ENCODE assay signal across 1 cellular context in genomic region chr20:33569290-33570094, GRCh38.
TF ChIP-seq lines count a peak whose summit lies in the region.

No MANE protein-coding gene starts in this region.

TF ChIP-seq in HepG2, 621 proteins besides CTCF, POLR2A, EP300 and RAD21 (continued from another document and continues in another):
- TF ChIP-seq ZNF275 (CRISPR knock-in tag; IDR thresholded peaks at IDR 0.05; ENCODE audit: borderline replicate concordance) (no peak), ZNF790 (CRISPR knock-in tag; IDR thresholded peaks at IDR 0.05; ENCODE audit: borderline replicate concordance) (no peak), ZNF788 (CRISPR knock-in tag; IDR thresholded peaks at IDR 0.05; ENCODE audit: borderline replicate concordance) (no peak), ELF1 (CRISPR knock-in tag; IDR thresholded peaks at IDR 0.05) (no peak), ZFP90 (CRISPR knock-in tag; IDR thresholded peaks at IDR 0.05; ENCODE audit: borderline replicate concordance) (0 out of 2 replicates have a peak, but pooled peaks have one; percentile 54), THRA (CRISPR knock-in tag; IDR thresholded peaks at IDR 0.05; ENCODE audit: borderline replicate concordance) (no peak), ZNF570 (CRISPR knock-in tag; IDR thresholded peaks at IDR 0.05; ENCODE audit: borderline replicate concordance) (no peak), SP140L (CRISPR knock-in tag; IDR thresholded peaks at IDR 0.05; ENCODE audit: borderline replicate concordance) (no peak), BORCS8-MEF2B (CRISPR knock-in tag; IDR thresholded peaks at IDR 0.05) (no peak), FOXO1 (CRISPR knock-in tag; IDR thresholded peaks at IDR 0.05) (peak; percentile 50; the same call in 1 of the 2 replicates), HMG20A (CRISPR knock-in tag; IDR thresholded peaks at IDR 0.05; ENCODE audit: borderline replicate concordance) (peak; percentile 66; the same call in 1 of the 2 replicates), ZNF724P (CRISPR knock-in tag; IDR thresholded peaks at IDR 0.05; ENCODE audit: borderline replicate concordance) (no peak), ZNF670 (CRISPR knock-in tag; IDR thresholded peaks at IDR 0.05; ENCODE audit: borderline replicate concordance) (0 out of 2 replicates have a peak, but pooled peaks have one; percentile 49), ZNF589 (CRISPR knock-in tag; conservative IDR thresholded peaks at IDR 0.05) (no peak), CREB1 (IDR thresholded peaks at IDR 0.05) (no peak), CREB1 (CRISPR knock-in tag; IDR thresholded peaks at IDR 0.05) (no peak), ZNF660 (CRISPR knock-in tag; IDR thresholded peaks at IDR 0.05; ENCODE audit: borderline replicate concordance, low read depth) (no peak), HNF4A (CRISPR knock-in tag; IDR thresholded peaks at IDR 0.05) (peak; percentile 44; the same call in 1 of the 2 replicates), ZFX (CRISPR knock-in tag; IDR thresholded peaks at IDR 0.05; ENCODE audit: low read depth) (no peak), ZNF101 (CRISPR knock-in tag; IDR thresholded peaks at IDR 0.05; ENCODE audit: borderline replicate concordance, low read depth) (no peak), ARID5B (CRISPR knock-in tag; IDR thresholded peaks at IDR 0.05) (peak; percentile 98), MIXL1 (CRISPR knock-in tag; IDR thresholded peaks at IDR 0.05) (peak; percentile 53; the same call in 1 of the 2 replicates), ZBTB38 (CRISPR knock-in tag; IDR thresholded peaks at IDR 0.05) (no peak), ATRX (CRISPR knock-in tag; IDR thresholded peaks at IDR 0.05; ENCODE audit: borderline replicate concordance) (no peak), ZNF597 (CRISPR knock-in tag; IDR thresholded peaks at IDR 0.05) (no peak), ZC3H4 (CRISPR knock-in tag; IDR thresholded peaks at IDR 0.05; ENCODE audit: borderline replicate concordance) (no peak), PBX3 (CRISPR knock-in tag; IDR thresholded peaks at IDR 0.05; ENCODE audit: borderline replicate concordance) (no peak), ZMAT3 (CRISPR knock-in tag; conservative IDR thresholded peaks at IDR 0.05) (no peak), SNRNP70 (IDR thresholded peaks at IDR 0.05; ENCODE audit: low read depth, low read length) (no peak), ZNF256 (CRISPR knock-in tag; conservative IDR thresholded peaks at IDR 0.05) (no peak), ZNF569 (CRISPR knock-in tag; IDR thresholded peaks at IDR 0.05; ENCODE audit: borderline replicate concordance) (no peak), KLF6 (CRISPR knock-in tag; IDR thresholded peaks at IDR 0.05) (no peak), ZNF777 (CRISPR knock-in tag; IDR thresholded peaks at IDR 0.05) (no peak), NFATC3 (CRISPR knock-in tag; IDR thresholded peaks at IDR 0.05) (no peak), HNRNPL (IDR thresholded peaks at IDR 0.05; ENCODE audit: low read depth, low read length) (no peak), ZNF143 (CRISPR knock-in tag; IDR thresholded peaks at IDR 0.05) (no peak), ZNF629 (CRISPR knock-in tag; conservative IDR thresholded peaks at IDR 0.05) (no peak), KAT7 (CRISPR knock-in tag; IDR thresholded peaks at IDR 0.05; ENCODE audit: borderline replicate concordance) (no peak), PCBP2 (optimal IDR thresholded peaks at IDR 0.05; ENCODE audit: low read depth, low read length, poor library complexity, severe bottlenecking) (no peak), RORA (CRISPR knock-in tag; IDR thresholded peaks at IDR 0.05) (no peak), ZBTB44 (CRISPR knock-in tag; IDR thresholded peaks at IDR 0.05) (no peak), NR3C1 (CRISPR knock-in tag; IDR thresholded peaks at IDR 0.05) (no peak), GFI1 (CRISPR knock-in tag; IDR thresholded peaks at IDR 0.05; ENCODE audit: borderline replicate concordance) (no peak), ZMYM4 (CRISPR knock-in tag; IDR thresholded peaks at IDR 0.05) (no peak), RBFOX2 (IDR thresholded peaks at IDR 0.05; ENCODE audit: low read depth, low read length) (no peak), ZNF510 (CRISPR knock-in tag; IDR thresholded peaks at IDR 0.05; ENCODE audit: low read depth) (no peak), ZSCAN9 (CRISPR knock-in tag; IDR thresholded peaks at IDR 0.05; ENCODE audit: borderline replicate concordance) (no peak), LBX2 (CRISPR knock-in tag; IDR thresholded peaks at IDR 0.05; ENCODE audit: borderline replicate concordance) (no peak), ZNF639 (CRISPR knock-in tag; conservative IDR thresholded peaks at IDR 0.05) (no peak), EHMT2 (IDR thresholded peaks at IDR 0.05; ENCODE audit: borderline replicate concordance, low read depth, low read length) (no peak), ONECUT2 (CRISPR knock-in tag; IDR thresholded peaks at IDR 0.05) (0 out of 2 replicates have a peak, but pooled peaks have one; percentile 40), ZNF615 (CRISPR knock-in tag; IDR thresholded peaks at IDR 0.05; ENCODE audit: borderline replicate concordance) (no peak), ETS1 (CRISPR knock-in tag; IDR thresholded peaks at IDR 0.05) (no peak), ZNF207 (IDR thresholded peaks at IDR 0.05; ENCODE audit: borderline replicate concordance) (no peak), ZNF883 (CRISPR knock-in tag; IDR thresholded peaks at IDR 0.05; ENCODE audit: not compliant biosample characterization) (no peak), ZKSCAN1 (IDR thresholded peaks at IDR 0.05; ENCODE audit: low read length) (no peak)
